ENCODE assay signal across 8 cellular contexts in the genomic region with DNA sequence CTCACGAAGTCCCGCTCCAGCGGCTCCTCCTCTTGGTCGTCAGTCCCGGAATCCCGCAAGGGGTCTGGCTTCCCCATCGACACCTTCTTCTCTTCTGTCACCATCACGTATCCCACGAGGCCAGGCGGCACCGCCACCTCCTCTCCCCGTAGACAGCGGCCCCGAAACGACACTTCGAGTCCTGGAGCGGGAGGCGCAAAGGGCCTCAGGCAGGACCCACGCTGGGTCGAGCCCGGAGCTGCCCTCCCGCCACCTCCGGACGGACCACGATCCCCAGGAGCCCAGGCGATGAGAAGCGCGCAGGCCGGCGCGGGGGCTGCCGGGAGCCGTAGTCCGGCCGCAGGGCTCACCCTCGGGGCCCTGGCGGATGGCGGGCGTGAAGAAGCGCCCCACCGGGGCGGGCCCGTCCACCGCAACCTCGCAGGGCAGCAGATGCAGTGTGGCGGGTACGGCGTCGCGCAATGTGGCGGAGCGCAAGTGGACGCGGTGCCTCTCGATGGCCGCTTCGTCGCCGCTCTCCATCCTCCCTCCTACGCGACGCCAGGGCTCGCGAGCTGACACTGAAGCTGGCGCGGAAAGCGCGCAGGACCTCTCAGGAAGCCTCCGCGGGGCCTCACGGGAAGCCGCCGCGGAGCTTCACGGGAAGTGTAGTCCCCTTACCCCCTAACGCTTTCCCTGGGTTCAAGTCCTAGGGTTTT. TPM values are rescaled to one million over a fixed set of nuclear protein-coding genes. Genes with fewer than 3 reads are reported as not detected.
DNase-seq lines count a peak whose midpoint lies in the region; ATAC-seq, FAIRE-seq and TF ChIP-seq lines count a peak whose summit lies in the region.

TSS of gene RNASEH2C (minus strand) at position 562 of the 698 bp plus-strand sequence. CDS start at position 522, 40 bp downstream.

- no peaks in the 10 kb centered on the region for H3F3A ChIP-seq in PC-3 (ENCODE audit: low read length, unreplicated experiment)

- peak within 1 kb of the TSS; percentile 92 for H3K27ac Mint-ChIP-seq in activated T-cell treated with anti-CD3 and anti-CD28 coated beads, Interleukin-2, amount 50 U/mL, for 24 hours

- no peak within 1 kb of the TSS for H3K27ac ChIP-seq in PC-3 (ENCODE audit: low read length)
- H3K27ac ChIP-seq in muscle layer of colon (ENCODE audit: low read depth, low read length) = peak within 1 kb of the TSS; percentile 92

- no peaks in the 10 kb centered on the region for H3K27me3 Mint-ChIP-seq in activated T-cell treated with anti-CD3 and anti-CD28 coated beads, Interleukin-2, amount 50 U/mL, for 24 hours

- H4K20me1 ChIP-seq in PC-3 (ENCODE audit: low read length) = peaks cover 14% of the 10 kb centered on the region; the same call in 1 of the 2 replicates

- intact Hi-C loops in PC-3 (cut with micrococcal nuclease) = no loop called here

- H3K9me3 ChIP-seq in PC-3 (ENCODE audit: low read length) (no peaks in the 10 kb centered on the region), muscle layer of colon (ENCODE audit: low read length) (no peaks in the 10 kb centered on the region)

- ATAC-seq in GM21447 (IDR thresholded peaks at IDR 0.05; ENCODE audit: unreplicated experiment) (peak; percentile 79), PC-3 (peak; percentile 88), esophagus mucosa (peak; percentile 86)

- H3K27me3 ChIP-seq in PC-3 (ENCODE audit: low read length) = no peaks in the 10 kb centered on the region
- no peaks in the 10 kb centered on the region for H3K27me3 ChIP-seq in muscle layer of colon (ENCODE audit: control insufficient read depth in 1 of 2, insufficient read depth in 2 of 2, low read length in 2 of 2)

- H3K79me2 ChIP-seq in PC-3 (ENCODE audit: low read length) = peaks cover 35% of the 10 kb centered on the region

- TF ChIP-seq CTCF in D721Med (IDR thresholded peaks at IDR 0.05; ENCODE audit: insufficient read depth, missing control alignments) (no peak), PC-3 (conservative IDR thresholded peaks at IDR 0.05; ENCODE audit: low read depth, low read length) (no peak)

- H3K4me3 ChIP-seq in PC-3 (ENCODE audit: low read length) = peak within 1 kb of the TSS; percentile 74
- H3K4me3 ChIP-seq in muscle layer of colon (ENCODE audit: low read depth in 1 of 2, low read length in 2 of 2) = peak within 1 kb of the TSS; percentile 68 to 84

- peaks cover 15% of the 10 kb centered on the region for H3K4me1 ChIP-seq in PC-3 (ENCODE audit: insufficient read depth, low read length)
- H3K4me1 ChIP-seq in muscle layer of colon (ENCODE audit: insufficient read depth, low read length) = peaks cover 17% of the 10 kb centered on the region

- H3K36me3 Mint-ChIP-seq in activated T-cell treated with anti-CD3 and anti-CD28 coated beads, Interleukin-2, amount 50 U/mL, for 24 hours (ENCODE audit: low read depth) = peaks cover 48% of the 10 kb centered on the region

- peak within 1 kb of the TSS; percentile 78 for H2AFZ ChIP-seq in PC-3 (ENCODE audit: low read length)

- peaks cover 37% of the 10 kb centered on the region for H3K36me3 ChIP-seq in PC-3 (ENCODE audit: low read depth, low read length)
- peaks cover 37% of the 10 kb centered on the region for H3K36me3 ChIP-seq in muscle layer of colon (ENCODE audit: insufficient read depth, low read length)

- H3K9me3 Mint-ChIP-seq in activated T-cell treated with anti-CD3 and anti-CD28 coated beads, Interleukin-2, amount 50 U/mL, for 24 hours = no peaks in the 10 kb centered on the region

- H3K9ac ChIP-seq in PC-3 (ENCODE audit: low read length) (peak within 1 kb of the TSS; percentile 76), muscle layer of colon (ENCODE audit: low read length) (peak within 1 kb of the TSS; percentile 64)

- FAIRE-seq in D721Med (lab: Jason Lieb, UNC) = no peak

- H3K9me2 ChIP-seq in PC-3 (replicated peaks; ENCODE audit: low read length) = no peaks in the 10 kb centered on the region

- H3K4me3 Mint-ChIP-seq in activated T-cell treated with anti-CD3 and anti-CD28 coated beads, Interleukin-2, amount 50 U/mL, for 24 hours = peak within 1 kb of the TSS; percentile 95

- DNase-seq in D721Med (ENCODE audit: insufficient read length, low spot score) (peak; percentile 92), HuH-7 (ENCODE audit: low spot score) (peak; percentile 91), PC-3 (peak; percentile 93)
- peak; percentile 88 for DNase-seq in activated T-cell treated with anti-CD3 and anti-CD28 coated beads, Interleukin-2, amount 50 U/mL, for 24 hours
- DNase-seq in stimulated activated CD8-positive, alpha-beta memory T cell treated with anti-CD3 and anti-CD28 coated beads, Interleukin-7, amount 100 ng/mL, for 1 hour (ENCODE audit: low read depth in 2 of 2) = peak; percentile 42 to 50

- CTCF ChIA-PET in PC-3 (lab: Charles Lee) = interaction anchor here (0.6 to 1.5 kb wide), 4 partner anchors 49 to 140 kb away, joined by 4 to 26 read pairs (median 5); no protein-coding TSS in a partner anchor

- POLR2A ChIA-PET in PC-3 (lab: Charles Lee; ENCODE audit: unreplicated experiment) = interaction anchor here (0.6 to 1.9 kb wide), 4 partner anchors 18 to 603 kb away, joined by 3 to 9 read pairs (median 4); partner anchors contain the start of gene MUS81

- H3K4me2 ChIP-seq in PC-3 (ENCODE audit: low read length) = peak within 1 kb of the TSS; percentile 86

- peaks cover 26% of the 10 kb centered on the region for H3K4me1 Mint-ChIP-seq in activated T-cell treated with anti-CD3 and anti-CD28 coated beads, Interleukin-2, amount 50 U/mL, for 24 hours (ENCODE audit: low read depth)

- BruUV-seq in PC-3 (replicated peaks; lab: Mats Ljungman, UMichigan) = no TSS peak

RNA-seq across cellular contexts. Expression of gene RNASEH2C, which starts in this region (rescaled TPM):
- total RNA-seq in PC-3 (2014; rRNA removed) (96.2 and 172 TPM in 2 replicates), esophagus mucosa (28.7 TPM)
